ENCODE assay signal across 8 cellular contexts in the genomic region with DNA sequence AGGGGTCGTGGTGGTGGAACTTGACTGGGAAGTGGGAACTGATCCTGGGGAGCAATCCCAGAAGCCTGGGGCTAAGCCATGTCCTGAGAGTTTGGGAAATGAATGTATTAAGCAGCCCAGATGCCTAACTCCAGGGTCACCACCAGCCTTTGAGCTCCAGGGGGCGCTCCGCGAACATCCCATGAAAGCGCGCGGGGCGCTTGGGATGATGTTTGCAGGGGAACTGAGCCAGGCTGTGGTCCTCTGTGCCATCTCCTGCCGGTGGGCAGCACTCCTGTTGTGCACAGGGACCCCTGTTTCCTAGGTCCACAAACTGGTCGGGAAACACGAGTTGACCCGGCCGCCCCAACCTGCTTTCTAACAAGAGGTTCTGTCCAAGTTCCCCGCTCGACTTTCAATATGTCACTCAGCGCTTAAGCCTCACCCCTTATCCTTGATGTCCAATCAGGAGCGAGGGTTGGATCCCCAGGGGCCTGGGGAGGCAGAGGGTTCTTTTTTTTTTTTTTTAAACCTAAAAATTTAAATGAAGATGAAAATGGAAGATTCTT. TPM values are rescaled to one million over a fixed set of nuclear protein-coding genes. Genes with fewer than 3 reads are reported as not detected.
DNase-seq lines count a peak whose midpoint lies in the region; ATAC-seq and TF ChIP-seq lines count a peak whose summit lies in the region.

No MANE protein-coding gene starts in this region.

- H3K27me3 ChIP-seq in lung (ENCODE audit: control insufficient read depth, insufficient read depth), result no peaks in the 10 kb centered on the region

- peak overlapping the region; percentile 11 for H3K4me3 ChIP-seq in lung

- DNase-seq in NCI-H774 (lab: John Stamatoyannopoulos, UW), result peak; percentile 58
- DNase-seq in activated CD8-positive, alpha-beta T cell treated with anti-CD3 and anti-CD28 coated beads, Interleukin-2, amount 10 ng/mL, durations not matched to agents 7 days and 5 days, result peak; percentile 82
- DNase-seq in effector CD4-positive, alpha-beta T cell, result peak; percentile 61
- DNase-seq in lung (ENCODE audit: low spot score), result peak; percentile 73
- peak; percentile 71 to 72 for DNase-seq in stimulated activated CD4-positive, alpha-beta T cell treated with anti-CD3 and anti-CD28 coated beads, Interleukin-4, amount 100 ng/mL, for 48 hours (ENCODE audit: low read depth in 2 of 2)

- peaks cover 0 to 1% of the 10 kb centered on the region in 2 donors for H3K9me3 ChIP-seq in lung (ENCODE audit: control insufficient read depth in 2 of 2, insufficient read depth in 1 of 2, low read length in 1 of 2)

- peak; percentile 99 for TF ChIP-seq CTCF in GM12873 (IDR thresholded peaks at IDR 0.05; ENCODE audit: insufficient read depth, low read depth, low read length, missing control alignments)
- TF ChIP-seq CTCF in lung (IDR thresholded peaks at IDR 0.05; ENCODE audit: control extremely low read depth, extremely low read depth), result peak; percentile 72

- H3K27ac Mint-ChIP-seq in activated CD8-positive, alpha-beta T cell treated with anti-CD3 and anti-CD28 coated beads, Interleukin-2, amount 10 ng/mL, durations not matched to agents 7 days and 5 days, result no peak overlapping the region

- H3K27ac ChIP-seq in lung (ENCODE audit: low read depth in 1 of 2, low read length in 1 of 2), result no peak overlapping the region

- ATAC-seq in HG03565 (IDR thresholded peaks at IDR 0.05; ENCODE audit: unreplicated experiment), result peak; percentile 40
- ATAC-seq in activated CD8-positive, alpha-beta T cell treated with anti-CD3 and anti-CD28 coated beads, Interleukin-2, amount 10 ng/mL, durations not matched to agents 7 days and 5 days, result peak; percentile 96
- peak; percentile 93 for ATAC-seq in lung (ENCODE audit: insufficient read depth, low FRiP score)
- ATAC-seq in GM18505 (IDR thresholded peaks at IDR 0.05; ENCODE audit: unreplicated experiment), result no peak

- H3K36me3 Mint-ChIP-seq in activated CD8-positive, alpha-beta T cell treated with anti-CD3 and anti-CD28 coated beads, Interleukin-2, amount 10 ng/mL, durations not matched to agents 7 days and 5 days (ENCODE audit: low read depth), result no peaks in the 10 kb centered on the region

- peaks cover 22% of the 10 kb centered on the region for H3K27me3 Mint-ChIP-seq in activated CD8-positive, alpha-beta T cell treated with anti-CD3 and anti-CD28 coated beads, Interleukin-2, amount 10 ng/mL, durations not matched to agents 7 days and 5 days (ENCODE audit: low read depth)

- POLR2A ChIA-PET in activated CD8-positive, alpha-beta T cell treated with anti-CD3 and anti-CD28 coated beads, Interleukin-2, amount 10 ng/mL, durations not matched to agents 7 days and 5 days (lab: Charles Lee), result interaction anchor here (0.7 to 1.6 kb wide), 2 partner anchors 50 to 52 kb away, joined by 3 to 4 read pairs; no protein-coding TSS in a partner anchor

- H3K9me3 Mint-ChIP-seq in activated CD8-positive, alpha-beta T cell treated with anti-CD3 and anti-CD28 coated beads, Interleukin-2, amount 10 ng/mL, durations not matched to agents 7 days and 5 days (ENCODE audit: insufficient read depth), result peaks cover 3% of the 10 kb centered on the region

- peak overlapping the region; percentile 76 for H3K4me3 Mint-ChIP-seq in activated CD8-positive, alpha-beta T cell treated with anti-CD3 and anti-CD28 coated beads, Interleukin-2, amount 10 ng/mL, durations not matched to agents 7 days and 5 days

- H3K36me3 ChIP-seq in lung (ENCODE audit: control insufficient read depth in 2 of 2, insufficient read depth in 2 of 2, low read length in 2 of 2), result no peaks in the 10 kb centered on the region

- H3K4me1 ChIP-seq in lung (ENCODE audit: control insufficient read depth in 2 of 2, insufficient read depth in 2 of 2, low read length in 2 of 2), result no peaks in the 10 kb centered on the region

- WGBS in lung, 2 donors, result 1% methylated on average over 17 of the region's 17 CpGs

- H3K4me1 Mint-ChIP-seq in activated CD8-positive, alpha-beta T cell treated with anti-CD3 and anti-CD28 coated beads, Interleukin-2, amount 10 ng/mL, durations not matched to agents 7 days and 5 days (ENCODE audit: low read depth), result peaks cover 19% of the 10 kb centered on the region

- CTCF ChIA-PET in activated CD8-positive, alpha-beta T cell treated with anti-CD3 and anti-CD28 coated beads, Interleukin-2, amount 10 ng/mL, durations not matched to agents 7 days and 5 days (lab: Charles Lee), result interaction anchor here (0.6 to 7.9 kb wide), 35 partner anchors 9 to 372 kb away, joined by 3 to 235 read pairs (median 5); partner anchors contain the start of genes DYRK1B, FBL, LEUTX and PSMC4

- no peak for TF ChIP-seq POLR2A in GM18505 (IDR thresholded peaks at IDR 0.05; ENCODE audit: borderline replicate concordance, extremely low read depth, insufficient read depth, insufficient read length)

RNA-seq across cellular contexts. Expression of gene LEUTX, which starts 14.4 kb away (rescaled TPM):
- not detected for total RNA-seq in activated CD8-positive, alpha-beta T cell treated with anti-CD3 and anti-CD28 coated beads, Interleukin-2, amount 10 ng/mL, durations not matched to agents 7 days and 5 days
- not detected for total RNA-seq in lung
- polyA plus RNA-seq in lung, result not detected

RNA-seq across cellular contexts. Expression of gene DYRK1B, which starts 40.9 kb away (rescaled TPM):
- 1 to 10 TPM; 7.5 to 8.5 TPM for total RNA-seq in activated CD8-positive, alpha-beta T cell treated with anti-CD3 and anti-CD28 coated beads, Interleukin-2, amount 10 ng/mL, durations not matched to agents 7 days and 5 days
- 10 to 100 TPM; 25.5 to 25.6 TPM for total RNA-seq in lung
- 10 to 100 TPM in 1 of 2 donors, 1 to 10 TPM in 1; 7.9 to 16.1 TPM for polyA plus RNA-seq in lung

RNA-seq across cellular contexts. Expression of gene FBL, which starts 53.1 kb away (rescaled TPM):
- total RNA-seq in activated CD8-positive, alpha-beta T cell treated with anti-CD3 and anti-CD28 coated beads, Interleukin-2, amount 10 ng/mL, durations not matched to agents 7 days and 5 days, result 100 to 1,000 TPM; 385 to 399 TPM
- 100 to 1,000 TPM; 152 to 154 TPM for total RNA-seq in lung
- polyA plus RNA-seq in lung, result 100 to 1,000 TPM; 249 to 253 TPM

RNA-seq across cellular contexts. Expression of gene CLC, which starts 55.2 kb away (rescaled TPM):
- not detected for total RNA-seq in activated CD8-positive, alpha-beta T cell treated with anti-CD3 and anti-CD28 coated beads, Interleukin-2, amount 10 ng/mL, durations not matched to agents 7 days and 5 days
- total RNA-seq in lung, result 1 to 10 TPM in 1 of 2 donors, under 1 TPM in 1; 0.46 to 1.8 TPM
- polyA plus RNA-seq in lung, result 1 to 10 TPM in 1 of 2 donors, under 1 TPM in 1; 0.30 to 4.6 TPM
